In genomic region chr2:95992520-95993272, GRCh38 we compare ENCODE assay signal across 8 cellular contexts. TPM values are rescaled to one million over a fixed set of nuclear protein-coding genes. Genes with fewer than 3 reads are reported as not detected.
DNase-seq lines count a peak whose midpoint lies in the region; ATAC-seq and TF ChIP-seq lines count a peak whose summit lies in the region.
"Not testable (repeated sequence)": the region's sequence is repeated elsewhere in the genome, so short reads cannot be mapped to it uniquely, and the experiment has no call there.

No MANE protein-coding gene starts in this region.

- not testable (repeated sequence) for H3K27me3 ChIP-seq in HL-60 (ENCODE audit: insufficient read depth, poor library complexity, severe bottlenecking); naive thymus-derived CD4-positive, alpha-beta T cell (ENCODE audit: control insufficient read depth in 2 of 2, insufficient read depth in 2 of 2, low read length in 2 of 2)

- peak; percentile 58 for ATAC-seq in GM21381 (IDR thresholded peaks at IDR 0.05; ENCODE audit: unreplicated experiment)
- peak; percentile 85 for ATAC-seq in naive thymus-derived CD4-positive, alpha-beta T cell
- ATAC-seq in stimulated activated naive CD8-positive, alpha-beta T cell treated with anti-CD3 and anti-CD28 coated beads, Interleukin-15, Interleukin-2, amounts not matched to agents 100 U/mL and 50 U/mL, for 24 hours, result peak; percentile 40

- not testable (repeated sequence) for H3K4me1 Mint-ChIP-seq in naive thymus-derived CD4-positive, alpha-beta T cell

- CTCF ChIA-PET in naive thymus-derived CD4-positive, alpha-beta T cell (lab: Charles Lee), result interaction anchor here (0.5 to 1.6 kb wide), 12 partner anchors 8 to 319 kb away, joined by 3 to 13 read pairs (median 4); no protein-coding TSS in a partner anchor

- H3K36me3 Mint-ChIP-seq in naive thymus-derived CD4-positive, alpha-beta T cell, result not testable (repeated sequence)

- peak; percentile 29 for DNase-seq in COLO829 (ENCODE audit: low spot score)
- DNase-seq in HL-60 (ENCODE audit: low read depth in 1 of 2, low spot score in 1 of 2), result peak; percentile 26 to 56
- peak; percentile 22 for DNase-seq in T-helper 22 cell (ENCODE audit: low read depth)
- peak; percentile 60 for DNase-seq in astrocyte of the hippocampus (ENCODE audit: low read depth, low spot score)
- DNase-seq in glomerular visceral epithelial cell (ENCODE audit: extremely low spot score), result peak; percentile 63
- peak in 8 of 9 donors; percentile 49 to 75 (median 68) for DNase-seq in naive thymus-derived CD4-positive, alpha-beta T cell
- DNase-seq in stimulated activated naive CD8-positive, alpha-beta T cell treated with anti-CD3 and anti-CD28 coated beads, Interleukin-15, Interleukin-2, amounts not matched to agents 100 U/mL and 50 U/mL, for 24 hours, result peak; percentile 50

- POLR2A ChIA-PET in naive thymus-derived CD4-positive, alpha-beta T cell (lab: Charles Lee), result interaction anchor here (1.0 to 1.8 kb wide), 2 partner anchors 124 to 182 kb away, joined by 4 to 6 read pairs; no protein-coding TSS in a partner anchor

- peak overlapping the region; percentile 90 to 99 (median 95) for H3K4me3 Mint-ChIP-seq in naive thymus-derived CD4-positive, alpha-beta T cell

- H3K36me3 ChIP-seq in naive thymus-derived CD4-positive, alpha-beta T cell (ENCODE audit: control insufficient read depth in 2 of 3, insufficient read depth in 3 of 3, low read length in 3 of 3), result not testable (repeated sequence)

- intact Hi-C loops in naive thymus-derived CD4-positive, alpha-beta T cell (cut with micrococcal nuclease), result loop anchor here (1.0 to 5.0 kb wide), 5 partner anchors 124 to 275 kb away; partner anchors contain the start of genes ADRA2B (in 1 of the 2), CIAO1 (in 1 of the 2), STARD7 (in 1 of the 2) and TMEM127 (in 1 of the 2)

- H3K4me3 ChIP-seq in HL-60 (replicated peaks; ENCODE audit: insufficient read depth, low read length), result peak overlapping the region; percentile 53
- peak overlapping the region; percentile 69 for H3K4me3 ChIP-seq in naive thymus-derived CD4-positive, alpha-beta T cell (ENCODE audit: low read length)

- H3K9me3 ChIP-seq in naive thymus-derived CD4-positive, alpha-beta T cell (ENCODE audit: control insufficient read depth in 2 of 3, low read length in 3 of 3), result not testable (repeated sequence)

- H3K9me3 Mint-ChIP-seq in naive thymus-derived CD4-positive, alpha-beta T cell, result not testable (repeated sequence)

- H3K27me3 Mint-ChIP-seq in naive thymus-derived CD4-positive, alpha-beta T cell, result peaks cover 0 to 35% (median 23%) of the 10 kb centered on the region in 5 donors

- H3K27ac Mint-ChIP-seq in naive thymus-derived CD4-positive, alpha-beta T cell, result peak overlapping the region; percentile 76 to 96 (median 92)

- peak overlapping the region; percentile 95 for H3K27ac ChIP-seq in HL-60 (replicated peaks)
- H3K27ac ChIP-seq in naive thymus-derived CD4-positive, alpha-beta T cell (ENCODE audit: low read depth, low read length), result peak overlapping the region; percentile 79

- peak; percentile 34 for TF ChIP-seq CTCF in HL-60 (IDR thresholded peaks at IDR 0.05; ENCODE audit: insufficient read depth, low read length)

- not testable (repeated sequence) for H3K4me1 ChIP-seq in naive thymus-derived CD4-positive, alpha-beta T cell (ENCODE audit: control insufficient read depth in 2 of 2, insufficient read depth in 2 of 2, low read length in 2 of 2)

RNA-seq across cellular contexts. Expression of gene ANKRD36C, which starts 1.1 kb away (rescaled TPM):
- total RNA-seq in naive thymus-derived CD4-positive, alpha-beta T cell, result 10 to 100 TPM; 62.4 to 96.9 (median 79.3) TPM
- 10 to 100 TPM; 12.7 to 18.5 TPM for polyA plus RNA-seq in naive thymus-derived CD4-positive, alpha-beta T cell

RNA-seq across cellular contexts. Expression of gene GPAT2, which starts 42.0 kb away (rescaled TPM):
- 10 to 100 TPM in 1 of 5 experiments, 1 to 10 TPM in 4; 1.7 to 11.3 (median 3.7) TPM for total RNA-seq in naive thymus-derived CD4-positive, alpha-beta T cell
- 1 to 10 TPM in 1 of 2 donors, under 1 TPM in 1; 0.34 to 4.6 TPM for polyA plus RNA-seq in naive thymus-derived CD4-positive, alpha-beta T cell

Comparison
In these comparisons a context has a peak if more than half of its experiments do, and no peak if none do; other contexts are left out.
1. Peak in every context shown above with its lines: DNase-seq, ATAC-seq, H3K4me3 ChIP-seq and H3K27ac ChIP-seq.